8 cellular contexts compared by ENCODE assay signal in genomic region chr1:183247484-183247883, GRCh38.
"Had no signal": no experiment of that assay in that cellular context is flagged by ENCODE, and none has a peak within 500 bp of the region (broad histone marks: within the 10 kb centered on the region; RNA-seq: fewer than 3 reads in every experiment).

No MANE protein-coding gene starts in this region.

- H2AFZ ChIP-seq: GM23338 had no signal

- H3K4me3 Mint-ChIP-seq: GM23338, H9, IgD-negative memory B cell had no signal

- DNase-seq: H9, HCEC 1CT had no signal

- H3K9me3 Mint-ChIP-seq: IgD-negative memory B cell had no signal

- H3K4me2 ChIP-seq: GM23338 had no signal

- H3K4me1 Mint-ChIP-seq: IgD-negative memory B cell had no signal

- H3K27ac ChIP-seq: HL-60 had no signal

- H3K27ac Mint-ChIP-seq: GM23338, H9, IgD-negative memory B cell had no signal

- H3K36me3 Mint-ChIP-seq: IgD-negative memory B cell had no signal

- H3K4me3 ChIP-seq: GM23338 had no signal

- FAIRE-seq: H1, H54, HepG2 had no signal

- ATAC-seq: GM23338, HepG2 had no signal
